ENCODE assay signal across 18 cellular contexts in the genomic region with DNA sequence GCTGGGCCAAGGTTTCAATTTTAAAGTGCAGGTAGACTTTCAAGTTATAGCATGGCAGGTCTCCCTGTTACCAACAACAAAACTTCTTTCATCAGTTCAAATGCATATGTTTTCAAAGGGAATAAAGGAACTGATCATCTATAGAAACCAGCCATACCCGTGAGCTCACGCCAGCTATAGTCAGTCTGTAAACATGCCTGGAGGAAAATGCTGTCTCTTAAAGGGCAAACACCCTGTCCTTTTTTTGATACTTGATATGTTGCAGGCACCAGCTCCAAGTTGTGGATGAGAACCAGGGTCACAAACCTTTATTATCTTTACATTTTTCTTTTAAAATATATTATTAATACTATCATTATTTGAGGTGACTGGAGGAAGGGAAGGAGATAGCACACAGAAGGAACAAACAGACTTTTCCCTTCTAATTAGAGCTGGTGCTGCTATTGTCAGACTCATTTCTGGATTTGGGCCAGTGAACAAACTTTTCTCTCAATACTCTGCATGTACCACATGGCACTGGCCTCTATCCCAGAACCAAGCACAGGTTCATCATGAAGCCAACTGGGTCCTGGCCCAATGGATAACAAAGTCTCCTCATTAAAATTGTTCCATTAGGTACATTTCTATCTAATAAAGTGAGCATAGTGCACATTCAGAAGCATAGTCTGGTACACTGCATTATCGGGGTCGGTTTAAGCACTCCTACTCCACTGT.
A peak's percentile ranks its signal among the peaks of the same experiment; 100 is the strongest.
DNase-seq lines count a peak whose midpoint lies in the region; ATAC-seq and TF ChIP-seq lines count a peak whose summit lies in the region.
"Had no signal": no experiment of that assay in that cellular context is flagged by ENCODE, and none has a peak within 500 bp of the region (broad histone marks: within the 10 kb centered on the region; RNA-seq: fewer than 3 reads in every experiment).

No MANE protein-coding gene starts in this region.

- no peak for ATAC-seq in HG03039 (IDR thresholded peaks at IDR 0.05; ENCODE audit: unreplicated experiment)

- peak; percentile 54 to 76 for DNase-seq in NCI-H446 (lab: John Stamatoyannopoulos, UW)
- peak; percentile 10 for DNase-seq in cerebellar cortex (ENCODE audit: low spot score)
- no peak for DNase-seq in right atrium auricular region (ENCODE audit: low spot score)
- peak; percentile 42 for DNase-seq in putamen (ENCODE audit: low spot score)
- DNase-seq in NCI-H2107 (lab: John Stamatoyannopoulos, UW): no peak
- no peak for DNase-seq in posterior vena cava (ENCODE audit: low spot score)
- DNase-seq: COR-L47, DMS53, H9, IMR-90, Karpas-422, MM.1S, NCI-H1105, NCI-H1694, NCI-H2227 treated with DMSO at 0.1 percent for 48 hours, NCI-H526, SHP77 treated with DMSO at 0.1 percent for 48 hours had no signal

- H3K27me3 ChIP-seq in right atrium auricular region: no peaks in the 10 kb centered on the region

- no peak for TF ChIP-seq CTCF in right atrium auricular region (IDR thresholded peaks at IDR 0.05)

- no peak overlapping the region for H3K4me3 ChIP-seq in right atrium auricular region

- H3K9me3 ChIP-seq in right atrium auricular region: no peaks in the 10 kb centered on the region

- H3K4me1 ChIP-seq in right atrium auricular region: no peaks in the 10 kb centered on the region

- intact Hi-C loops in posterior vena cava (cut with DNase I): no loop called here

- peak overlapping the region; percentile 12 to 71 for H3K27ac ChIP-seq in right atrium auricular region

- no peaks in the 10 kb centered on the region for H3K36me3 ChIP-seq in right atrium auricular region

Comparison
In these comparisons a context has a peak if more than half of its experiments do, and no peak if none do; other contexts are left out.
1. DNase-seq: peak in NCI-H446 (2 of 2), cerebellar cortex (single experiment) and putamen (single experiment); none in right atrium auricular region (single experiment), NCI-H2107 (single experiment) and posterior vena cava (single experiment).